ENCODE assay signal across 8 cellular contexts in genomic region chr3:142888099-142888483, GRCh38. TPM values are rescaled to one million over a fixed set of nuclear protein-coding genes. Genes with fewer than 3 reads are reported as not detected.
DNase-seq lines count a peak whose midpoint lies in the region; ATAC-seq and TF ChIP-seq lines count a peak whose summit lies in the region.

No MANE protein-coding gene starts in this region.

- H3K79me2 ChIP-seq in PC-3 (ENCODE audit: low read length) (0 out of 2 replicates have a peak, but pooled peaks cover 6% of the 10 kb centered on the region), OCI-LY7 (ENCODE audit: insufficient read depth, low read depth, low read length) (no peaks in the 10 kb centered on the region)

- CTCF ChIA-PET in HEK293 (lab: Yijun Ruan, JAX) = interaction anchor here (0.7 to 0.9 kb wide), 3 partner anchors 34 to 213 kb away, joined by 3 to 5 read pairs (median 3); no protein-coding TSS in a partner anchor
- CTCF ChIA-PET in PC-3 (lab: Charles Lee) = no interaction called here
- CTCF ChIA-PET in OCI-LY7 (lab: Charles Lee; ENCODE audit: unreplicated experiment) = no interaction called here

- H3K4me1 ChIP-seq in HEK293 (ENCODE audit: control insufficient read depth, insufficient read depth, low read length) (peaks cover 6% of the 10 kb centered on the region; the same call in 1 of the 2 replicates), PC-3 (ENCODE audit: insufficient read depth, low read length) (peaks cover 17% of the 10 kb centered on the region), mononuclear cell (ENCODE audit: insufficient read depth, low read length) (peaks cover 17% of the 10 kb centered on the region), OCI-LY7 (ENCODE audit: insufficient read depth, low read length, poor library complexity, severe bottlenecking) (no peaks in the 10 kb centered on the region)

- peaks cover 64 to 79% of the 10 kb centered on the region in 2 donors for H3K27me3 Mint-ChIP-seq in effector memory CD8-positive, alpha-beta T cell

- peak overlapping the region; percentile 67 for H3K9ac ChIP-seq in PC-3 (ENCODE audit: low read length)

- peak overlapping the region; percentile 92 for H3K4me2 ChIP-seq in PC-3 (ENCODE audit: low read length)
- H3K4me2 ChIP-seq in OCI-LY7 (ENCODE audit: low read length) = no peak overlapping the region

- no peaks in the 10 kb centered on the region for H3F3A ChIP-seq in PC-3 (ENCODE audit: low read length, unreplicated experiment)

- H3K27ac ChIP-seq in HEK293 (ENCODE audit: extremely low read depth, low read depth, low read length) = peak overlapping the region; percentile 82
- H3K27ac ChIP-seq in PC-3 (ENCODE audit: low read length) = peak overlapping the region; percentile 43
- H3K27ac ChIP-seq in OCI-LY7 (ENCODE audit: low read depth, low read length, poor library complexity, severe bottlenecking) = no peak overlapping the region

- intact Hi-C loops in PC-3 (cut with micrococcal nuclease) (loop anchor here (2.0 kb wide), 1 partner anchor 43 kb away; no protein-coding TSS in a partner anchor), OCI-LY7 (cut with micrococcal nuclease; ENCODE audit: unreplicated experiment) (no loop called here)

- H3K4me3 ChIP-seq in HEK293 (ENCODE audit: low read depth, low read length) (peak overlapping the region; percentile 65), PC-3 (ENCODE audit: low read length) (peak overlapping the region; percentile 78), mononuclear cell (ENCODE audit: low read length) (peak overlapping the region; percentile 24), OCI-LY7 (ENCODE audit: low read depth, low read length, poor library complexity, severe bottlenecking) (no peak overlapping the region)

- H3K9me2 ChIP-seq in PC-3 (replicated peaks; ENCODE audit: low read length) (no peaks in the 10 kb centered on the region), OCI-LY7 (ENCODE audit: insufficient read depth, low read length) (no peaks in the 10 kb centered on the region)

- no peaks in the 10 kb centered on the region for H3K36me3 Mint-ChIP-seq in effector memory CD8-positive, alpha-beta T cell (ENCODE audit: insufficient read depth)

- DNase-seq in AG08395 (ENCODE audit: low spot score) (peak; percentile 36), PC-3 (peak; percentile 69), putamen (ENCODE audit: low spot score) (no peak), OCI-LY7 (ENCODE audit: low spot score) (no peak)
- DNase-seq in effector memory CD8-positive, alpha-beta T cell = no peak

- H3K27ac Mint-ChIP-seq in effector memory CD8-positive, alpha-beta T cell = no peak overlapping the region

- peaks cover 3 to 4% of the 10 kb centered on the region in 2 donors for H3K4me1 Mint-ChIP-seq in effector memory CD8-positive, alpha-beta T cell (ENCODE audit: low read depth in 2 of 2)

- H3K4me3 Mint-ChIP-seq in effector memory CD8-positive, alpha-beta T cell = peak overlapping the region; percentile 65 to 75

- POLR2A ChIA-PET in HEK293 (lab: Yijun Ruan, JAX) (no interaction called here), PC-3 (lab: Charles Lee; ENCODE audit: unreplicated experiment) (no interaction called here), OCI-LY7 (lab: Charles Lee) (no interaction called here)

- H3K27me3 ChIP-seq in PC-3 (ENCODE audit: low read length) (no peaks in the 10 kb centered on the region), mononuclear cell (ENCODE audit: insufficient read depth, low read length) (peaks cover 51% of the 10 kb centered on the region)

- peak overlapping the region; percentile 93 for H2AFZ ChIP-seq in PC-3 (ENCODE audit: low read length)
- no peak overlapping the region for H2AFZ ChIP-seq in OCI-LY7 (ENCODE audit: low read length)

- no peaks in the 10 kb centered on the region for H3K36me3 ChIP-seq in HEK293 (ENCODE audit: control insufficient read depth in 2 of 2, insufficient read depth in 1 of 2, low read length in 2 of 2)
- H3K36me3 ChIP-seq in PC-3 (ENCODE audit: low read depth, low read length) = no peaks in the 10 kb centered on the region
- no peaks in the 10 kb centered on the region for H3K36me3 ChIP-seq in OCI-LY7 (ENCODE audit: insufficient read depth, low read length)

- H3K9me3 Mint-ChIP-seq in effector memory CD8-positive, alpha-beta T cell = no peaks in the 10 kb centered on the region

- no peak; the same call in 1 of the 2 replicates for TF ChIP-seq CTCF in HEK293 (tag by site-specific recombination; IDR thresholded peaks at IDR 0.05)
- TF ChIP-seq CTCF in PC-3 (conservative IDR thresholded peaks at IDR 0.05; ENCODE audit: low read depth, low read length) = no peak
- no peak for TF ChIP-seq CTCF in OCI-LY7 (conservative IDR thresholded peaks at IDR 0.05; ENCODE audit: low read length)

- H3K9me3 ChIP-seq in HEK293 (ENCODE audit: control insufficient read depth, insufficient read depth, low read depth, low read length) (no peaks in the 10 kb centered on the region), PC-3 (ENCODE audit: low read length) (no peaks in the 10 kb centered on the region), mononuclear cell (ENCODE audit: low read depth, low read length) (no peaks in the 10 kb centered on the region), OCI-LY7 (ENCODE audit: low read length) (no peaks in the 10 kb centered on the region)

- H4K20me1 ChIP-seq in PC-3 (ENCODE audit: low read length) = no peaks in the 10 kb centered on the region
- H4K20me1 ChIP-seq in OCI-LY7 (ENCODE audit: insufficient read depth, low read length) = no peaks in the 10 kb centered on the region

- ATAC-seq in PC-3 (peak; percentile 46), HG02852 (IDR thresholded peaks at IDR 0.05; ENCODE audit: unreplicated experiment) (no peak)
- no peak for ATAC-seq in effector memory CD8-positive, alpha-beta T cell (replicated peaks)

- BruUV-seq in PC-3 (replicated peaks; lab: Mats Ljungman, UMichigan) (no TSS peak), OCI-LY7 (replicated peaks; lab: Mats Ljungman, UMichigan) (no TSS peak)

TF ChIP-seq in HEK293, 187 proteins besides CTCF, POLR2A, EP300 and RAD21 (continues in another document):
- TF ChIP-seq ZNF266 (tag by site-specific recombination; IDR thresholded peaks at IDR 0.05; ENCODE audit: low read depth) = no peak
- TF ChIP-seq YY1 (tag by site-specific recombination; IDR thresholded peaks at IDR 0.05) = peak; percentile 34; the same call in 1 of the 2 replicates
- TF ChIP-seq ZNF133 (tag by site-specific recombination; IDR thresholded peaks at IDR 0.05) = no peak
- peak; percentile 32; the same call in 1 of the 2 replicates for TF ChIP-seq ZSCAN30 (tag by site-specific recombination; IDR thresholded peaks at IDR 0.05)
- peak; percentile 86 for TF ChIP-seq ZNF341 (tag by site-specific recombination; IDR thresholded peaks at IDR 0.05; ENCODE audit: low read depth)
- TF ChIP-seq ZNF692 (tag by site-specific recombination; IDR thresholded peaks at IDR 0.05) = peak; percentile 75
- peak; percentile 88 for TF ChIP-seq ZNF362 (tag by site-specific recombination; IDR thresholded peaks at IDR 0.05)
- TF ChIP-seq ZBTB11 (tag by site-specific recombination; conservative IDR thresholded peaks at IDR 0.05; ENCODE audit: low read depth) = 0 out of 2 replicates have a peak, but pooled peaks have one; percentile 4

RNA-seq across cellular contexts. Expression of gene PCOLCE2, which starts 0.8 kb away (rescaled TPM):
- total RNA-seq in PC-3 (2014; rRNA removed) = 17.3 and 23.9 TPM in 2 replicates
- not detected for total RNA-seq in mononuclear cell
- total RNA-seq in OCI-LY7 (2014; rRNA removed; shearing (Covaris generic)) = not detected in 2 replicates
- not detected in 2 replicates for total RNA-seq in OCI-LY7 (2022)

Comparison
In these comparisons a context has a peak if more than half of its experiments do, and no peak if none do; other contexts are left out.
1. DNase-seq: peak in AG08395 (single experiment) and PC-3 (single experiment); none in effector memory CD8-positive, alpha-beta T cell (0 of 3), putamen (single experiment) and OCI-LY7 (single experiment).
2. RNA of gene PCOLCE2, which starts 0.8 kb away (total RNA-seq): 17.3 to 23.9 TPM in PC-3; not detected in mononuclear cell (single experiment) and not detected in OCI-LY7; every median in the first group is over 10 times any median in the second.